In the genomic region with DNA sequence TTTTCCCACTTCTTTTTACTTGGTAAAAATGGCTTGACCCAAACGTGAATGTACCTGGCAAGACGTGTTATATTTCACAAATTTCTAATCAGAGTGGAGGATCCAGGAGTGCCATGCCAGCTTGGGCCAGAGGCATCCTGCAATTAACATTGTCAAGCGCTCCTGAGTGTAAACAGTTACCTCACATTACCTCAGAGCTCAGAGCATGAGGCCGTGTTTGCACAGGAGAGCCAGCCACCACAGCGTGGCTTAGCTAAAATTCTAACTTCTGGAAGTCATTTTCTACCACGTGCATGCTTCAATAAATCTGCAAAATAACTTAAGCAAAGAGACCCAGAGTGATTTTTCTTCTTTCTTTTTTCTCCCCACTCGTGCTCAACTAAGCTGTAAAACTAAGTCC, we compare ENCODE assay signal across 27 cellular contexts.
DNase-seq lines count a peak whose midpoint lies in the region; ATAC-seq and TF ChIP-seq lines count a peak whose summit lies in the region.
"Had no signal": no experiment of that assay in that cellular context is flagged by ENCODE, and none has a peak within 500 bp of the region (broad histone marks: within the 10 kb centered on the region; RNA-seq: fewer than 3 reads in every experiment).

No MANE protein-coding gene starts in this region.

- no peaks in the 10 kb centered on the region for H3K27me3 ChIP-seq in left lung
- H3K27me3 ChIP-seq in upper lobe of left lung = no peaks in the 10 kb centered on the region
- H3K27me3 ChIP-seq: esophagus muscularis mucosa, right atrium auricular region had no signal

- 54 to 55% methylated on average over 7 of the region's 7 CpGs for WGBS in upper lobe of left lung, 2 donors

- intact Hi-C loops in left lung (cut with DNase I) = no loop called here
- intact Hi-C loops in cardiac septum (cut with DNase I) = no loop called here

- H3K27ac ChIP-seq in left lung = no peak overlapping the region
- H3K27ac ChIP-seq in upper lobe of left lung = no peak overlapping the region
- H3K27ac ChIP-seq: coronary artery, esophagus muscularis mucosa, left ventricle myocardium inferior, parathyroid adenoma, right atrium auricular region, thoracic aorta had no signal

- TF ChIP-seq CTCF in left lung (IDR thresholded peaks at IDR 0.05) = no peak
- TF ChIP-seq CTCF in upper lobe of left lung (IDR thresholded peaks at IDR 0.05) = no peak

- no peak for TF ChIP-seq EP300 in upper lobe of left lung (IDR thresholded peaks at IDR 0.05)

- no peaks in the 10 kb centered on the region for H3K36me3 ChIP-seq in left lung
- H3K36me3 ChIP-seq in upper lobe of left lung = no peaks in the 10 kb centered on the region
- H3K36me3 ChIP-seq: esophagus muscularis mucosa, left ventricle myocardium inferior, right atrium auricular region, thoracic aorta had no signal

- TF ChIP-seq POLR2A in GM18505 (IDR thresholded peaks at IDR 0.05; ENCODE audit: borderline replicate concordance, extremely low read depth, insufficient read depth, insufficient read length) (no peak), upper lobe of left lung (IDR thresholded peaks at IDR 0.05) (no peak)

- H3K9me3 ChIP-seq in left lung (no peaks in the 10 kb centered on the region), upper lobe of left lung (no peaks in the 10 kb centered on the region)
- H3K9me3 ChIP-seq: esophagus muscularis mucosa, left ventricle myocardium inferior, right atrium auricular region, thoracic aorta had no signal

- H3K4me3 ChIP-seq in left lung = no peak overlapping the region
- H3K4me3 ChIP-seq in upper lobe of left lung = no peak overlapping the region
- H3K4me3 ChIP-seq: coronary artery, esophagus muscularis mucosa, left ventricle myocardium inferior, right atrium auricular region, thoracic aorta had no signal

- ATAC-seq in left lung (peak; percentile 52), GM18505 (IDR thresholded peaks at IDR 0.05; ENCODE audit: unreplicated experiment) (no peak), upper lobe of left lung (ENCODE audit: low FRiP score in 2 of 2) (no peak)
- ATAC-seq: natural killer cell treated with Interleukin-12 subunit alpha and Interleukin-12 subunit beta and Interleukin-15 and Interleukin-18, amount 100 ng/mL, for 72 hours; WTC11 had no signal

- DNase-seq in DMS153 (lab: John Stamatoyannopoulos, UW) (peak; percentile 64), ELF-1 (ENCODE audit: low read depth, low spot score) (peak; percentile 4), NCI-H510A (lab: John Stamatoyannopoulos, UW) (peak; percentile 52), left lung (no peak), upper lobe of left lung (no peak), cardiac septum (ENCODE audit: low spot score) (no peak)
- DNase-seq: activated CD4-positive, alpha-beta T cell treated with anti-CD3 and anti-CD28 coated beads, Interleukin-2, amount 50 U/mL, for 4 hours; endodermal cell; immature natural killer cell; left ventricle myocardium inferior; midbrain; NCI-H187 treated with DMSO at 0.1 percent for 48 hours; NCI-H526 treated with DMSO at 0.1 percent for 48 hours; OCI-M1; Right ventricle myocardium superior; stimulated activated CD4-positive, alpha-beta T cell treated with anti-CD3 and anti-CD28 coated beads, Interleukin-12 subunit alpha, Interleukin-12 subunit beta, amount 100 ng/mL, for 4 hours; stimulated activated CD4-positive, alpha-beta T cell treated with anti-CD3 and anti-CD28 coated beads, Interleukin-4, amount 100 ng/mL, for 24 hours; stimulated activated naive CD4-positive, alpha-beta T cell; T1000 had no signal

- no peaks in the 10 kb centered on the region for H3K4me1 ChIP-seq in left lung
- H3K4me1 ChIP-seq in upper lobe of left lung = no peaks in the 10 kb centered on the region
- H3K4me1 ChIP-seq: esophagus muscularis mucosa, left ventricle myocardium inferior, parathyroid adenoma, right atrium auricular region had no signal

Comparison
In these comparisons a context has a peak if more than half of its experiments do, and no peak if none do; other contexts are left out.
1. DNase-seq: peak in DMS153 (single experiment), ELF-1 (single experiment) and NCI-H510A (single experiment); none in left lung (0 of 2), upper lobe of left lung (0 of 2) and cardiac septum (single experiment).